Comparison of ENCODE assay signal across 8 cellular contexts in the genomic region with DNA sequence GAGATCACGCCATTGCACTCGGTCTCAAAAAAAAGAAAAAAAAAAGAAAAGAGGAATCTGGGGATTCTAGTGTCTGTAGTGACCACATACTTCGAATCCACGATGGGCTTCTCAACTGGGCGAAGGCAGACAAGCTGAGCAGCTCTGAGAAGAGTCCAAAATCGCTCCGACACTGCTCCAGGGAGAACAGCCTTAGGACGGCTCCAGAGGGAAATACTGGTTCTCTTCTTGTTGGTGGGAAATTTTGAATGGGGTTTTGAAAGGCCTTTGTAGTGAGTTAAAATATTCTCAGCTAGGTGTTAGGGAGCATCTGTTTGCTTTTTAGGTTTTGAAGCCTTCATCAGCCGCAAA. TPM values are rescaled to one million over a fixed set of nuclear protein-coding genes. Genes with fewer than 3 reads are reported as not detected.
A peak's percentile ranks its signal among the peaks of the same experiment; 100 is the strongest.
DNase-seq lines count a peak whose midpoint lies in the region; ATAC-seq and TF ChIP-seq lines count a peak whose summit lies in the region.

No MANE protein-coding gene starts in this region.

- ATAC-seq in heart left ventricle (no peak), upper lobe of left lung (ENCODE audit: low FRiP score in 2 of 2) (no peak), HG03139 (IDR thresholded peaks at IDR 0.05; ENCODE audit: unreplicated experiment) (no peak), HG03280 (IDR thresholded peaks at IDR 0.05; ENCODE audit: unreplicated experiment) (no peak)

- peak overlapping the region; percentile 99 for H3K27ac Mint-ChIP-seq in activated CD4-positive, alpha-beta memory T cell treated with anti-CD3 and anti-CD28 coated beads for 36 hours

- H3K27ac ChIP-seq in heart left ventricle, result peak overlapping the region in 6 of 12 donors; percentile 35 to 92 (median 84)
- peak overlapping the region in 3 of 4 donors; percentile 86 to 91 (median 91) for H3K27ac ChIP-seq in upper lobe of left lung

- POLR2A ChIA-PET in activated CD4-positive, alpha-beta memory T cell treated with anti-CD3 and anti-CD28 coated beads for 36 hours (lab: Charles Lee), result interaction anchor here (0.9 to 6.8 kb wide), 4 partner anchors 11 to 180 kb away, joined by 3 to 145 read pairs (median 4); partner anchors contain the start of gene PIAS3

- H3K9me3 Mint-ChIP-seq in activated CD4-positive, alpha-beta memory T cell treated with anti-CD3 and anti-CD28 coated beads for 36 hours, result no peaks in the 10 kb centered on the region

- H3K36me3 Mint-ChIP-seq in activated CD4-positive, alpha-beta memory T cell treated with anti-CD3 and anti-CD28 coated beads for 36 hours, result peaks cover 22% of the 10 kb centered on the region

- TF ChIP-seq CTCF in heart left ventricle (IDR thresholded peaks at IDR 0.05), result no peak
- TF ChIP-seq CTCF in upper lobe of left lung (IDR thresholded peaks at IDR 0.05), result no peak

- H3K4me3 ChIP-seq in heart left ventricle (peak overlapping the region in 8 of 12 donors; percentile 61 to 85 (median 68)), upper lobe of left lung (peak overlapping the region in 3 of 4 donors; percentile 53 to 72 (median 67))

- TF ChIP-seq POLR2A in heart left ventricle (IDR thresholded peaks at IDR 0.05) (no peak), upper lobe of left lung (IDR thresholded peaks at IDR 0.05) (no peak)

- H3K27me3 ChIP-seq in heart left ventricle, result no peaks in the 10 kb centered on the region
- no peaks in the 10 kb centered on the region for H3K27me3 ChIP-seq in upper lobe of left lung

- H3K4me1 Mint-ChIP-seq in activated CD4-positive, alpha-beta memory T cell treated with anti-CD3 and anti-CD28 coated beads for 36 hours (ENCODE audit: low read depth), result peaks cover 26% of the 10 kb centered on the region

- H3K36me3 ChIP-seq in heart left ventricle (no peaks in the 10 kb centered on the region), upper lobe of left lung (no peaks in the 10 kb centered on the region)

- H3K4me3 Mint-ChIP-seq in activated CD4-positive, alpha-beta memory T cell treated with anti-CD3 and anti-CD28 coated beads for 36 hours, result peak overlapping the region; percentile 100

- TF ChIP-seq EP300 in upper lobe of left lung (IDR thresholded peaks at IDR 0.05), result no peak

- peaks cover 7% of the 10 kb centered on the region for H3K27me3 Mint-ChIP-seq in activated CD4-positive, alpha-beta memory T cell treated with anti-CD3 and anti-CD28 coated beads for 36 hours

- intact Hi-C loops in heart left ventricle (cut with DNase I) (no loop called here), cardiac septum (cut with DNase I) (no loop called here)
- intact Hi-C loops in activated CD4-positive, alpha-beta memory T cell treated with anti-CD3 and anti-CD28 coated beads for 36 hours (cut with micrococcal nuclease), result loop anchor here (5.0 kb wide), 1 partner anchor 123 kb away; the partner anchor contains the start of gene PEX11B

- no peak for DNase-seq in heart left ventricle
- DNase-seq in cardiac septum (ENCODE audit: low spot score), result no peak
- DNase-seq in activated CD4-positive, alpha-beta memory T cell treated with anti-CD3 and anti-CD28 coated beads for 36 hours, result no peak
- DNase-seq in medulla oblongata (ENCODE audit: extremely low spot score), result peak; percentile 31
- no peak for DNase-seq in upper lobe of left lung
- DNase-seq in stimulated activated CD4-positive, alpha-beta T cell treated with anti-CD3 and anti-CD28 coated beads, Interleukin-4, amount 100 ng/mL, for 4 hours, result no peak

- WGBS in heart left ventricle, 4 donors, result 50 to 62% (median 57%) methylated on average over 9 of the region's 9 CpGs
- 70 to 81% methylated on average over 9 of the region's 9 CpGs for WGBS in upper lobe of left lung, 2 donors

- peaks cover 0 to 31% (median 7%) of the 10 kb centered on the region in 12 donors for H3K4me1 ChIP-seq in heart left ventricle
- H3K4me1 ChIP-seq in upper lobe of left lung, result peaks cover 10 to 26% (median 15%) of the 10 kb centered on the region in 4 donors

- CTCF ChIA-PET in activated CD4-positive, alpha-beta memory T cell treated with anti-CD3 and anti-CD28 coated beads for 36 hours (lab: Charles Lee), result interaction anchor here (0.7 to 1.4 kb wide), 3 partner anchors 8 to 62 kb away, joined by 3 to 5 read pairs (median 5); no protein-coding TSS in a partner anchor

- H3K9me3 ChIP-seq in heart left ventricle, result no peaks in the 10 kb centered on the region
- no peaks in the 10 kb centered on the region for H3K9me3 ChIP-seq in upper lobe of left lung

RNA-seq across cellular contexts. Expression of gene HJV, which starts 18.3 kb away (rescaled TPM):
- 100 to 1,000 TPM in 3 of 9 donors, 10 to 100 TPM in 6; 21.8 to 125 (median 79.5) TPM for total RNA-seq in heart left ventricle
- polyA plus RNA-seq in heart left ventricle, result 10 to 100 TPM in 1 of 2 donors, under 1 TPM in 1; 0.62 to 37.7 TPM
- 73.8 TPM for total RNA-seq in cardiac septum
- total RNA-seq in activated CD4-positive, alpha-beta memory T cell treated with anti-CD3 and anti-CD28 coated beads for 36 hours, result not detected
- not detected for total RNA-seq in upper lobe of left lung

RNA-seq across cellular contexts. Expression of gene TXNIP, which starts 43.4 kb away (rescaled TPM):
- total RNA-seq in heart left ventricle (1,000 to 10,000 TPM in 4 of 9 donors, 100 to 1,000 TPM in 5; 489 to 1,925 (median 1,000) TPM), cardiac septum (689 TPM), upper lobe of left lung (1,000 to 10,000 TPM in 3 of 6 donors, 100 to 1,000 TPM in 3; 703 to 1,481 (median 910) TPM)
- polyA plus RNA-seq in heart left ventricle, result 100 to 1,000 TPM; 222 to 597 TPM
- total RNA-seq in activated CD4-positive, alpha-beta memory T cell treated with anti-CD3 and anti-CD28 coated beads for 36 hours, result 10 to 100 TPM; 82.6 to 88.8 TPM

Comparison
In these comparisons a context has a peak if more than half of its experiments do, and no peak if none do; other contexts are left out.
1. RNA of gene HJV, which starts 18.3 kb away (total RNA-seq): 21.8 to 125 TPM in heart left ventricle and 73.8 TPM in cardiac septum (single experiment); not detected in activated CD4-positive, alpha-beta memory T cell treated with anti-CD3 and anti-CD28 coated beads for 36 hours and not detected in upper lobe of left lung; every median in the first group is over 10 times any median in the second.